1 cellular context compared by ENCODE assay signal in genomic region chr9:133666845-133667244, GRCh38.
TF ChIP-seq lines count a peak whose summit lies in the region.

No MANE protein-coding gene starts in this region.

TF ChIP-seq in H1, 55 proteins besides CTCF, POLR2A, EP300 and RAD21:
- TF ChIP-seq SAP30 (IDR thresholded peaks at IDR 0.05; ENCODE audit: insufficient read depth, insufficient replicate concordance, low read length) (no peak), KDM5A (IDR thresholded peaks at IDR 0.05; ENCODE audit: low read length) (no peak), CHD2 (IDR thresholded peaks at IDR 0.05; ENCODE audit: low read length) (no peak), RFX5 (IDR thresholded peaks at IDR 0.05; ENCODE audit: borderline replicate concordance, low read depth, low read length) (no peak), ATF2 (IDR thresholded peaks at IDR 0.05; ENCODE audit: low read length) (no peak), RXRA (IDR thresholded peaks at IDR 0.05; ENCODE audit: insufficient read depth, low read depth, low read length) (no peak), SP4 (IDR thresholded peaks at IDR 0.05; ENCODE audit: low read length) (no peak), CBX8 (IDR thresholded peaks at IDR 0.05; ENCODE audit: borderline replicate concordance, low read depth, low read length) (no peak), HDAC2 (IDR thresholded peaks at IDR 0.05; ENCODE audit: borderline replicate concordance in 1 of 2, low read depth in 2 of 2, low read length in 2 of 2) (no peak), RBBP5 (IDR thresholded peaks at IDR 0.05; ENCODE audit: borderline replicate concordance, low read depth, low read length) (no peak), CTBP2 (IDR thresholded peaks at IDR 0.05; ENCODE audit: borderline replicate concordance, insufficient read depth, insufficient read length, low read length) (no peak), TCF12 (IDR thresholded peaks at IDR 0.05; ENCODE audit: low read depth, low read length) (no peak), TBP (IDR thresholded peaks at IDR 0.05; ENCODE audit: low read depth, low read length) (no peak), NANOG (IDR thresholded peaks at IDR 0.05; ENCODE audit: insufficient read depth, low read depth, low read length, poor library complexity, severe bottlenecking) (no peak), RNF2 (IDR thresholded peaks at IDR 0.05; ENCODE audit: borderline replicate concordance, low read depth, low read length, missing control alignments, poor library complexity, severe bottlenecking) (no peak), PHF8 (conservative IDR thresholded peaks at IDR 0.05; ENCODE audit: low read depth, low read length) (no peak), ATF3 (IDR thresholded peaks at IDR 0.05; ENCODE audit: insufficient read depth, low read depth, low read length) (no peak), KDM4A (IDR thresholded peaks at IDR 0.05; ENCODE audit: low read depth, low read length, severe bottlenecking) (no peak)
